In the genomic region with DNA sequence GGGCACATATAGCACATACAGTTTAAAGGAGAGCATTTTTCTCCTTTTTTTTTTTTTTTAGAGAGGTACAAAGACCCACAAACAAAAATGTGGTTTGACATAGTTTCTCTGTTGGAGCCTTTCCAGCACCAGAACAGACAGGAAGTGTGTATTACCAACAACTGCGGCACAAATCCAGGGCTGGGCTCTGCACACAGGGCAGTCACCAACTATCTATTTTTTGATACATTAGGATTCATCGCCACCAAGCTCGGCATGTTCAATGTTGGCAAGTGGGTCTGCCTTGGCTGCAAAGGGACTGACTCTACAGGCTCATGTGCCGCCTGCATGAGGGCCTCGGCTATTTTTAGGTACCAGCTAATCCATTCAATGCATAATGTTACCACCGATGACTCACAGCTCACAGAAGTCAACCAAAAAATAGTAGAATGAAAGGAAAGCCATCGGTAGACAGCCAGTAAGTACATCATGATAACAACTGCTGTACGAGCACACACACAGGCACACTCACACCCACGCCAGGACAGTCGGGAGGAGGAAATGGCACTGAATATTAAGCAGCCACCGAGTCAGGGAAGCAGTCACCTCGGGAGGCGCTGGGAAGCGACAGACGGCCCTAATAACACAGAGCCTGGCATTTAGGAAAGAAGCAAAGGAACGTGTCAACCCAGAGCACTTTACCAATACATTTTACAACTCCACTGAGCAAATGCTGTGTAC, we compare ENCODE assay signal across 8 cellular contexts.
A peak's percentile ranks its signal among the peaks of the same experiment; 100 is the strongest.
DNase-seq lines count a peak whose midpoint lies in the region; ATAC-seq and TF ChIP-seq lines count a peak whose summit lies in the region.

No MANE protein-coding gene starts in this region.

- H3K4me1 ChIP-seq in parathyroid adenoma (peaks cover 26% of the 10 kb centered on the region), tibial nerve (peaks cover 0 to 34% (median 17%) of the 10 kb centered on the region in 4 donors)

- peak overlapping the region; percentile 54 for H3K4me3 Mint-ChIP-seq in activated naive CD4-positive, alpha-beta T cell treated with anti-CD3 and anti-CD28 coated beads for 36 hours

- H3K9me3 ChIP-seq in parathyroid adenoma (ENCODE audit: control insufficient read depth, low read length) (no peaks in the 10 kb centered on the region), tibial nerve (no peaks in the 10 kb centered on the region)

- intact Hi-C loops in activated naive CD4-positive, alpha-beta T cell treated with anti-CD3 and anti-CD28 coated beads for 36 hours (cut with micrococcal nuclease), result loop anchor here (1.0 to 10.0 kb wide), 11 partner anchors 83 to 1942 kb away; a partner anchor contains a TSS

- ATAC-seq in GM19328 (IDR thresholded peaks at IDR 0.05; ENCODE audit: unreplicated experiment), result peak; percentile 50
- ATAC-seq in HG03457 (IDR thresholded peaks at IDR 0.05; ENCODE audit: unreplicated experiment), result peak; percentile 60

- H3K27ac ChIP-seq in parathyroid adenoma (peak overlapping the region; percentile 82), tibial nerve (peak overlapping the region; percentile 5 to 87 (median 68))

- H3K27me3 Mint-ChIP-seq in activated naive CD4-positive, alpha-beta T cell treated with anti-CD3 and anti-CD28 coated beads for 36 hours (ENCODE audit: low read depth), result no peaks in the 10 kb centered on the region

- TF ChIP-seq CTCF in parathyroid adenoma (IDR thresholded peaks at IDR 0.05) (no peak), tibial nerve (IDR thresholded peaks at IDR 0.05) (no peak)

- peak overlapping the region; percentile 70 for H2AFZ ChIP-seq in parathyroid adenoma

- H3K4me3 ChIP-seq in parathyroid adenoma (ENCODE audit: low read depth, low read length) (no peak overlapping the region), tibial nerve (peak overlapping the region in 3 of 4 donors; percentile 2 to 15 (median 15))

- H3K36me3 ChIP-seq in parathyroid adenoma (ENCODE audit: control insufficient read depth, insufficient read depth, low read length), result no peaks in the 10 kb centered on the region
- H3K36me3 ChIP-seq in tibial nerve, result no peaks in the 10 kb centered on the region

- CTCF ChIA-PET in activated naive CD4-positive, alpha-beta T cell treated with anti-CD3 and anti-CD28 coated beads for 36 hours (lab: Charles Lee), result interaction anchor here (0.7 to 9.0 kb wide), 7 partner anchors 13 to 766 kb away, joined by 3 to 64 read pairs (median 3); no protein-coding TSS in a partner anchor

- 20 to 25% methylated on average over 16 of the region's 16 CpGs for WGBS in tibial nerve, 2 donors

- no peak overlapping the region for H3K9ac ChIP-seq in parathyroid adenoma

- peak overlapping the region; percentile 85 for H3K27ac Mint-ChIP-seq in activated naive CD4-positive, alpha-beta T cell treated with anti-CD3 and anti-CD28 coated beads for 36 hours

- H3K36me3 Mint-ChIP-seq in activated naive CD4-positive, alpha-beta T cell treated with anti-CD3 and anti-CD28 coated beads for 36 hours (ENCODE audit: low read depth), result no peaks in the 10 kb centered on the region

- H3K4me1 Mint-ChIP-seq in activated naive CD4-positive, alpha-beta T cell treated with anti-CD3 and anti-CD28 coated beads for 36 hours (ENCODE audit: low read depth), result peaks cover 75% of the 10 kb centered on the region

- TF ChIP-seq POLR2A in tibial nerve (IDR thresholded peaks at IDR 0.05), result no peak

- peak; percentile 84 for DNase-seq in Ammon's horn (ENCODE audit: low spot score)
- peak; percentile 70 for DNase-seq in SIG-M5 treated with dmso at 0.1 percent for 504 hours (lab: John Stamatoyannopoulos, UW; ENCODE audit: unreplicated experiment)
- peak; percentile 86 for DNase-seq in activated naive CD4-positive, alpha-beta T cell treated with anti-CD3 and anti-CD28 coated beads for 36 hours
- DNase-seq in germinal center (ENCODE audit: low spot score), result peak; percentile 27
- peak in 1 of 2 donors; percentile 49 for DNase-seq in tibial nerve (ENCODE audit: low spot score in 2 of 2)

- H3K27me3 ChIP-seq in parathyroid adenoma (ENCODE audit: control insufficient read depth, insufficient read depth, low read length) (no peaks in the 10 kb centered on the region), tibial nerve (no peaks in the 10 kb centered on the region)

- H3K79me2 ChIP-seq in parathyroid adenoma, result no peaks in the 10 kb centered on the region

- H3K4me2 ChIP-seq in parathyroid adenoma (ENCODE audit: low read length), result peak overlapping the region; percentile 41

- no peaks in the 10 kb centered on the region for H3K9me3 Mint-ChIP-seq in activated naive CD4-positive, alpha-beta T cell treated with anti-CD3 and anti-CD28 coated beads for 36 hours

- TF ChIP-seq EP300 in tibial nerve (IDR thresholded peaks at IDR 0.05), result peak in 1 of 2 donors; percentile 66
